Comparison of ENCODE assay signal across 8 cellular contexts in the genomic region with DNA sequence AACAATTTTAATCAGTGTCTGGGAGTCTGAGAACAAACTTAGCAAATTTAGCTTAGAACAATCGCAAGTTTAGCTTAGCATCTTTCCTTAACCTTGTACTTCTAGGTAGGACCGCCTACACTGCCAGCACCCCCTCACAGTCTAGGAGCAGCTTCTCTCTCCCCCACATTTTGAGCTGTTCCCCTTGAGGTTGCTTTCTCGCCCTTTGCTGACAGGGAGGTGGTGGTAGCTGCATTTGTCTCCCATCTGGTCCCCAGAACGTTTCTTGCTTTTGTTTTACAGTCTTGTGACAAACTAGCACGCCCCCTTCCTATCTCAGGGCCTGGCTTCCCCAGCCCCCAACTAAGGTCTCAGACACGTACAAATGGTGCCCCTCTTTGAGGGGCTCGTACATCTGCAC. TPM values are rescaled to one million over a fixed set of nuclear protein-coding genes. Genes with fewer than 3 reads are reported as not detected.
DNase-seq lines count a peak whose midpoint lies in the region; ATAC-seq and TF ChIP-seq lines count a peak whose summit lies in the region.

No MANE protein-coding gene starts in this region.

- peak overlapping the region; percentile 84 to 87 for H3K27ac ChIP-seq in ascending aorta
- H3K27ac ChIP-seq in muscle layer of duodenum (ENCODE audit: low read length): peak overlapping the region; percentile 73
- H3K27ac ChIP-seq in tibial nerve: peak overlapping the region; percentile 66 to 94 (median 80)

- no peak for TF ChIP-seq POLR2A in tibial nerve (IDR thresholded peaks at IDR 0.05)

- CTCF ChIA-PET in activated naive CD4-positive, alpha-beta T cell treated with anti-CD3 and anti-CD28 coated beads for 36 hours (lab: Charles Lee): interaction anchor here (0.6 to 1.1 kb wide), 2 partner anchors 17 to 48 kb away, joined by 4 to 5 read pairs; no protein-coding TSS in a partner anchor

- peak overlapping the region; percentile 17 for H3K27ac Mint-ChIP-seq in activated naive CD4-positive, alpha-beta T cell treated with anti-CD3 and anti-CD28 coated beads for 36 hours

- no peak for TF ChIP-seq EP300 in tibial nerve (IDR thresholded peaks at IDR 0.05)

- TF ChIP-seq CTCF in ascending aorta (IDR thresholded peaks at IDR 0.05): no peak
- TF ChIP-seq CTCF in tibial nerve (IDR thresholded peaks at IDR 0.05): no peak
- no peak for TF ChIP-seq CTCF in GM13976 (IDR thresholded peaks at IDR 0.05; ENCODE audit: borderline replicate concordance, control extremely low read depth, extremely low read depth, insufficient read depth, missing control alignments)

- no peaks in the 10 kb centered on the region for H3K9me3 Mint-ChIP-seq in activated naive CD4-positive, alpha-beta T cell treated with anti-CD3 and anti-CD28 coated beads for 36 hours

- H3K4me3 Mint-ChIP-seq in activated naive CD4-positive, alpha-beta T cell treated with anti-CD3 and anti-CD28 coated beads for 36 hours: peak overlapping the region; percentile 26

- intact Hi-C loops in activated naive CD4-positive, alpha-beta T cell treated with anti-CD3 and anti-CD28 coated beads for 36 hours (cut with micrococcal nuclease): no loop called here
- intact Hi-C loops in ascending aorta (cut with DNase I): loop anchor here (5.0 kb wide), 1 partner anchor 170 kb away; the partner anchor contains the start of gene IQGAP1

- H3K4me1 ChIP-seq in ascending aorta: peaks cover 34 to 67% of the 10 kb centered on the region in 2 donors
- H3K4me1 ChIP-seq in muscle layer of duodenum (ENCODE audit: control insufficient read depth in 1 of 2, insufficient read depth in 2 of 2, low read length in 2 of 2): peaks cover 45 to 50% of the 10 kb centered on the region in 2 donors
- H3K4me1 ChIP-seq in tibial nerve: peaks cover 0 to 93% (median 73%) of the 10 kb centered on the region in 4 donors

- ATAC-seq in GM19023 (IDR thresholded peaks at IDR 0.05; ENCODE audit: unreplicated experiment): no peak

- H3K27me3 Mint-ChIP-seq in activated naive CD4-positive, alpha-beta T cell treated with anti-CD3 and anti-CD28 coated beads for 36 hours (ENCODE audit: low read depth): no peaks in the 10 kb centered on the region

- DNase-seq in activated naive CD4-positive, alpha-beta T cell treated with anti-CD3 and anti-CD28 coated beads for 36 hours: peak; percentile 29
- no peak for DNase-seq in activated naive CD4-positive, alpha-beta T cell treated with Interleukin-2 at 50 U/mL for 16 hours
- no peak for DNase-seq in ascending aorta (ENCODE audit: low spot score in 2 of 2)
- no peak for DNase-seq in tibial nerve (ENCODE audit: low spot score in 2 of 2)
- DNase-seq in GM13976 (ENCODE audit: low spot score): no peak
- no peak for DNase-seq in COLO829 (ENCODE audit: low spot score)

- H3K4me3 ChIP-seq in ascending aorta (peak overlapping the region in 1 of 2 donors; percentile 21), muscle layer of duodenum (ENCODE audit: low read depth in 1 of 2, low read length in 2 of 2) (peak overlapping the region in 1 of 2 donors; percentile 34), tibial nerve (no peak overlapping the region)

- in situ Hi-C loops in GM13976 (cut with MboI; ENCODE audit: low sequenced_read_pairs, unreplicated experiment): no loop called here

- H3K27me3 ChIP-seq in ascending aorta (no peaks in the 10 kb centered on the region), muscle layer of duodenum (ENCODE audit: low read depth, low read length) (no peaks in the 10 kb centered on the region), tibial nerve (no peaks in the 10 kb centered on the region)

- H3K9me3 ChIP-seq in ascending aorta (no peaks in the 10 kb centered on the region), muscle layer of duodenum (ENCODE audit: control insufficient read depth in 1 of 2, low read length in 2 of 2) (no peaks in the 10 kb centered on the region), tibial nerve (no peaks in the 10 kb centered on the region)

- 41 to 53% methylated on average over 7 of the region's 7 CpGs for WGBS in tibial nerve, 2 donors

- H3K4me1 Mint-ChIP-seq in activated naive CD4-positive, alpha-beta T cell treated with anti-CD3 and anti-CD28 coated beads for 36 hours (ENCODE audit: low read depth): peaks cover 70% of the 10 kb centered on the region

- H3K36me3 Mint-ChIP-seq in activated naive CD4-positive, alpha-beta T cell treated with anti-CD3 and anti-CD28 coated beads for 36 hours (ENCODE audit: low read depth): peaks cover 13% of the 10 kb centered on the region

- no peaks in the 10 kb centered on the region for H3K36me3 ChIP-seq in ascending aorta
- H3K36me3 ChIP-seq in muscle layer of duodenum (ENCODE audit: control insufficient read depth in 1 of 2, insufficient read depth in 2 of 2, low read length in 2 of 2): no peaks in the 10 kb centered on the region
- H3K36me3 ChIP-seq in tibial nerve: no peaks in the 10 kb centered on the region

RNA-seq across cellular contexts. Expression of gene CRTC3, which starts 27.4 kb away (rescaled TPM):
- 10 to 100 TPM; 40.6 to 42.7 TPM for total RNA-seq in activated naive CD4-positive, alpha-beta T cell treated with anti-CD3 and anti-CD28 coated beads for 36 hours
- total RNA-seq in ascending aorta (35.5 TPM), tibial nerve (10 to 100 TPM; 52.7 to 63.7 (median 60.6) TPM)
